In genomic region chr2:100627653-100628300, GRCh38 we compare ENCODE assay signal across 24 cellular contexts.
"Had no signal": no experiment of that assay in that cellular context is flagged by ENCODE, and none has a peak within 500 bp of the region (broad histone marks: within the 10 kb centered on the region; RNA-seq: fewer than 3 reads in every experiment).

No MANE protein-coding gene starts in this region.

- H3K4me1 ChIP-seq: left lung, neural progenitor cell, sigmoid colon, testis, upper lobe of left lung had no signal

- DNase-seq: activated CD4-positive, alpha-beta T cell treated with anti-CD3 and anti-CD28 coated beads, Interleukin-2, amount 10 ng/mL, durations not matched to agents 7 days and 5 days; activated CD8-positive, alpha-beta T cell treated with anti-CD3 and anti-CD28 coated beads, Interleukin-2, amount 10 ng/mL, durations not matched to agents 7 days and 5 days; activated effector memory CD4-positive, alpha-beta T cell treated with Interleukin-2 at 50 U/mL for 16 hours; activated naive CD4-positive, alpha-beta T cell treated with anti-CD3 and anti-CD28 coated beads for 36 hours; activated naive CD8-positive, alpha-beta T cell treated with anti-CD3 and anti-CD28 coated beads, Interleukin-2, amount 10 ng/mL, durations not matched to agents 7 days and 5 days; activated T-cell treated with anti-CD3 and anti-CD28 coated beads, Interleukin-2, amount 50 U/mL, for 48 hours; amniotic stem cell; cerebellar nuclear complex; foreskin fibroblast; heart right ventricle; left lung; naive thymus-derived CD4-positive, alpha-beta T cell; retina; sigmoid colon; stimulated activated CD4-positive, alpha-beta T cell treated with anti-CD3 and anti-CD28 coated beads, Interleukin-15, amount 100 ng/mL, for 24 hours; stimulated activated naive B cell treated with anti-CD40 and anti-IgM and Interleukin-4, amounts not matched to agents 10 μg/mL and 1 μg/mL and 100 μg/mL, for 72 hours; SW 1271; testis had no signal

- H3K4me3 Mint-ChIP-seq: activated CD4-positive, alpha-beta T cell treated with anti-CD3 and anti-CD28 coated beads, Interleukin-2, amount 10 ng/mL, durations not matched to agents 7 days and 5 days; activated CD8-positive, alpha-beta T cell treated with anti-CD3 and anti-CD28 coated beads, Interleukin-2, amount 10 ng/mL, durations not matched to agents 7 days and 5 days; activated naive CD4-positive, alpha-beta T cell treated with anti-CD3 and anti-CD28 coated beads for 36 hours; activated naive CD8-positive, alpha-beta T cell treated with anti-CD3 and anti-CD28 coated beads, Interleukin-2, amount 10 ng/mL, durations not matched to agents 7 days and 5 days; naive thymus-derived CD4-positive, alpha-beta T cell; neural progenitor cell; stimulated activated naive B cell treated with anti-CD40 and anti-IgM and Interleukin-4, amounts not matched to agents 10 μg/mL and 1 μg/mL and 100 μg/mL, for 72 hours had no signal

- H3K27ac Mint-ChIP-seq: activated CD4-positive, alpha-beta T cell treated with anti-CD3 and anti-CD28 coated beads, Interleukin-2, amount 10 ng/mL, durations not matched to agents 7 days and 5 days; activated CD8-positive, alpha-beta T cell treated with anti-CD3 and anti-CD28 coated beads, Interleukin-2, amount 10 ng/mL, durations not matched to agents 7 days and 5 days; activated naive CD4-positive, alpha-beta T cell treated with anti-CD3 and anti-CD28 coated beads for 36 hours; activated naive CD8-positive, alpha-beta T cell treated with anti-CD3 and anti-CD28 coated beads, Interleukin-2, amount 10 ng/mL, durations not matched to agents 7 days and 5 days; neural progenitor cell; progenitor cell of endocrine pancreas; stimulated activated naive B cell treated with anti-CD40 and anti-IgM and Interleukin-4, amounts not matched to agents 10 μg/mL and 1 μg/mL and 100 μg/mL, for 72 hours had no signal

- H3K9me3 Mint-ChIP-seq: activated naive CD4-positive, alpha-beta T cell treated with anti-CD3 and anti-CD28 coated beads for 36 hours; activated naive CD8-positive, alpha-beta T cell treated with anti-CD3 and anti-CD28 coated beads, Interleukin-2, amount 10 ng/mL, durations not matched to agents 7 days and 5 days; neural progenitor cell; stimulated activated naive B cell treated with anti-CD40 and anti-IgM and Interleukin-4, amounts not matched to agents 10 μg/mL and 1 μg/mL and 100 μg/mL, for 72 hours had no signal

- H3K36me3 ChIP-seq: heart right ventricle, left lung, neural progenitor cell, sigmoid colon, upper lobe of left lung had no signal

- H3K4me1 Mint-ChIP-seq: stimulated activated naive B cell treated with anti-CD40 and anti-IgM and Interleukin-4, amounts not matched to agents 10 μg/mL and 1 μg/mL and 100 μg/mL, for 72 hours had no signal

- ATAC-seq: activated CD8-positive, alpha-beta T cell treated with anti-CD3 and anti-CD28 coated beads, Interleukin-2, amount 10 ng/mL, durations not matched to agents 7 days and 5 days; left lung; naive thymus-derived CD4-positive, alpha-beta T cell; stimulated activated naive B cell treated with anti-CD40 and anti-IgM and Interleukin-4, amounts not matched to agents 10 μg/mL and 1 μg/mL and 100 μg/mL, for 72 hours had no signal

- H3K9me3 ChIP-seq: heart right ventricle, left lung, sigmoid colon, testis, upper lobe of left lung had no signal

- H3K27me3 ChIP-seq: heart right ventricle, left lung, neural progenitor cell, sigmoid colon, testis, upper lobe of left lung had no signal

- H3K36me3 Mint-ChIP-seq: activated naive CD8-positive, alpha-beta T cell treated with anti-CD3 and anti-CD28 coated beads, Interleukin-2, amount 10 ng/mL, durations not matched to agents 7 days and 5 days; neural progenitor cell; stimulated activated naive B cell treated with anti-CD40 and anti-IgM and Interleukin-4, amounts not matched to agents 10 μg/mL and 1 μg/mL and 100 μg/mL, for 72 hours had no signal

- H3K27ac ChIP-seq: coronary artery, heart right ventricle, left lung, neural progenitor cell, sigmoid colon, testis, upper lobe of left lung had no signal

- H3K4me3 ChIP-seq: coronary artery, heart right ventricle, left lung, lung, neural progenitor cell, sigmoid colon, smooth muscle cell, testis, upper lobe of left lung had no signal
